25 cellular contexts compared by ENCODE assay signal in genomic region chr15:38509152-38509551, GRCh38. TPM values are rescaled to one million over a fixed set of nuclear protein-coding genes. Genes with fewer than 3 reads are reported as not detected.
DNase-seq lines count a peak whose midpoint lies in the region; ATAC-seq, FAIRE-seq and TF ChIP-seq lines count a peak whose summit lies in the region.
"Had no signal": no experiment of that assay in that cellular context is flagged by ENCODE, and none has a peak within 500 bp of the region (broad histone marks: within the 10 kb centered on the region; RNA-seq: fewer than 3 reads in every experiment).

No MANE protein-coding gene starts in this region.

- intact Hi-C loops in natural killer cell (cut with micrococcal nuclease) = no loop called here

- H3K27me3 Mint-ChIP-seq in activated T-cell treated with anti-CD3 and anti-CD28 coated beads, Interleukin-2, amount 50 U/mL, for 24 hours = no peaks in the 10 kb centered on the region
- no peaks in the 10 kb centered on the region for H3K27me3 Mint-ChIP-seq in activated naive CD8-positive, alpha-beta T cell treated with anti-CD3 and anti-CD28 coated beads for 36 hours
- no peaks in the 10 kb centered on the region for H3K27me3 Mint-ChIP-seq in natural killer cell (ENCODE audit: low read depth in 2 of 2)

- H3K4me1 Mint-ChIP-seq in activated T-cell treated with anti-CD3 and anti-CD28 coated beads, Interleukin-2, amount 50 U/mL, for 24 hours (ENCODE audit: low read depth) = peaks cover 43% of the 10 kb centered on the region
- H3K4me1 Mint-ChIP-seq in activated naive CD8-positive, alpha-beta T cell treated with anti-CD3 and anti-CD28 coated beads for 36 hours = peaks cover 31% of the 10 kb centered on the region
- peaks cover 7% of the 10 kb centered on the region in 2 donors for H3K4me1 Mint-ChIP-seq in natural killer cell
- H3K4me1 Mint-ChIP-seq: nephron had no signal

- ATAC-seq in GM18498 (IDR thresholded peaks at IDR 0.05; ENCODE audit: unreplicated experiment) (peak; percentile 18), natural killer cell (no peak)
- ATAC-seq: left cardiac atrium, Right ventricle myocardium inferior, sciatic nerve had no signal

- H3K9me3 Mint-ChIP-seq in activated T-cell treated with anti-CD3 and anti-CD28 coated beads, Interleukin-2, amount 50 U/mL, for 24 hours = no peaks in the 10 kb centered on the region
- no peaks in the 10 kb centered on the region for H3K9me3 Mint-ChIP-seq in activated naive CD8-positive, alpha-beta T cell treated with anti-CD3 and anti-CD28 coated beads for 36 hours
- H3K9me3 Mint-ChIP-seq in natural killer cell = no peaks in the 10 kb centered on the region
- H3K9me3 Mint-ChIP-seq: nephron had no signal

- TF ChIP-seq CTCF in natural killer cell (IDR thresholded peaks at IDR 0.05) = no peak

- DNase-seq in activated T-cell treated with anti-CD3 and anti-CD28 coated beads, Interleukin-2, amount 50 U/mL, for 24 hours = no peak
- DNase-seq in activated T-cell treated with anti-CD3 and anti-CD28 coated beads, Interleukin-2, amount 50 U/mL, for 48 hours = no peak
- DNase-seq in activated naive CD8-positive, alpha-beta T cell treated with anti-CD3 and anti-CD28 coated beads for 36 hours = no peak
- DNase-seq in natural killer cell (no peak), NCI-H774 (lab: John Stamatoyannopoulos, UW) (no peak), HTR-8/SVneo (ENCODE audit: insufficient read length, low spot score) (no peak)
- DNase-seq in stimulated activated CD4-positive, alpha-beta T cell treated with anti-CD3 and anti-CD28 coated beads, Interleukin-1b, Interleukin-23, amount 100 ng/mL, for 48 hours = no peak
- DNase-seq: activated CD4-positive, alpha-beta T cell treated with anti-CD3 and anti-CD28 coated beads for 48 hours; activated T-cell treated with anti-CD3 and anti-CD28 coated beads for 4 hours; adrenal gland; brain microvascular endothelial cell; left cardiac atrium; NCI-H1092; NCI-H187 treated with DMSO at 0.1 percent for 48 hours; NCI-H2227 treated with DMSO at 0.1 percent for 48 hours; stimulated activated CD4-positive, alpha-beta T cell treated with anti-CD3 and anti-CD28 coated beads, Interleukin-15, amount 100 ng/mL, for 24 hours; stimulated activated CD8-positive, alpha-beta memory T cell treated with anti-CD3 and anti-CD28 coated beads, Interleukin-4, amount 100 ng/mL, for 48 hours; substantia nigra had no signal

- H3K27ac Mint-ChIP-seq in activated T-cell treated with anti-CD3 and anti-CD28 coated beads, Interleukin-2, amount 50 U/mL, for 24 hours = peak overlapping the region; percentile 94
- peak overlapping the region; percentile 72 for H3K27ac Mint-ChIP-seq in activated naive CD8-positive, alpha-beta T cell treated with anti-CD3 and anti-CD28 coated beads for 36 hours
- peak overlapping the region; percentile 40 to 70 for H3K27ac Mint-ChIP-seq in natural killer cell
- H3K27ac Mint-ChIP-seq: nephron had no signal

- peak overlapping the region; percentile 2 for H3K4me3 Mint-ChIP-seq in activated T-cell treated with anti-CD3 and anti-CD28 coated beads, Interleukin-2, amount 50 U/mL, for 24 hours
- no peak overlapping the region for H3K4me3 Mint-ChIP-seq in activated naive CD8-positive, alpha-beta T cell treated with anti-CD3 and anti-CD28 coated beads for 36 hours
- no peak overlapping the region for H3K4me3 Mint-ChIP-seq in natural killer cell
- H3K4me3 Mint-ChIP-seq: nephron had no signal

- no peak for FAIRE-seq in HTR-8/SVneo (lab: Jason Lieb, UNC)
- FAIRE-seq: H54, TTC549 had no signal

- peaks cover 97% of the 10 kb centered on the region for H3K36me3 Mint-ChIP-seq in activated T-cell treated with anti-CD3 and anti-CD28 coated beads, Interleukin-2, amount 50 U/mL, for 24 hours (ENCODE audit: low read depth)
- peaks cover 36% of the 10 kb centered on the region for H3K36me3 Mint-ChIP-seq in activated naive CD8-positive, alpha-beta T cell treated with anti-CD3 and anti-CD28 coated beads for 36 hours
- H3K36me3 Mint-ChIP-seq in natural killer cell = peaks cover 24% of the 10 kb centered on the region

RNA-seq across cellular contexts. Expression of gene FAM98B, which starts 55.2 kb away (rescaled TPM):
- total RNA-seq in activated naive CD8-positive, alpha-beta T cell treated with anti-CD3 and anti-CD28 coated beads for 36 hours = 10 to 100 TPM; 54.9 to 59.3 TPM
- 10 to 100 TPM; 27.5 to 34.0 (median 29.0) TPM for total RNA-seq in natural killer cell

RNA-seq across cellular contexts. Expression of gene RASGRP1, which starts 55.5 kb away (rescaled TPM):
- total RNA-seq in activated naive CD8-positive, alpha-beta T cell treated with anti-CD3 and anti-CD28 coated beads for 36 hours = 10 to 100 TPM; 42.7 to 46.6 TPM
- 100 to 1,000 TPM in 1 of 3 donors, 10 to 100 TPM in 2; 65.9 to 122 (median 96.5) TPM for total RNA-seq in natural killer cell
- total RNA-seq: fibroblast of lung had no signal
